ENCODE assay signal across 22 cellular contexts in the genomic region with DNA sequence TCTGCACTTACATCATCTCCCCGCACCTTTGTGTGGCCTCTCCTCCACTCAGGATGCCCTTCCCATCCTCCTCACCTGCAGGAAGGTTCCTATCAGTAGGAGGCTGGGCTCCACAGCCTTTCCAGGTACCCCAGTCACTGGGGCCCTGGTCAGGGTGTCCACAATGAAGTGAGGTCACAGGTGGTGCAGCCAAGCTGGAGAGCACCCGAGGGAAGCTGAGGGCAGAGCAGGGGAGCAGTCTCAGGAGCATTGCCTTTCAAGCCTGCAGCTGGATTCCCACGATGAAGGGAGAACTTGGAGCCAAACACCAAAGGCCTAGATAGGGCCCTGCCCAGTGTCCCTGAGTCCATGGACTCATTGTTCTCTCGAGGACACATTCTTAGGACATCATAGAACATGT. TPM values are rescaled to one million over a fixed set of nuclear protein-coding genes. Genes with fewer than 3 reads are reported as not detected.
DNase-seq lines count a peak whose midpoint lies in the region; ATAC-seq, FAIRE-seq and TF ChIP-seq lines count a peak whose summit lies in the region.
"Had no signal": no experiment of that assay in that cellular context is flagged by ENCODE, and none has a peak within 500 bp of the region (broad histone marks: within the 10 kb centered on the region; RNA-seq: fewer than 3 reads in every experiment).

No MANE protein-coding gene starts in this region.

- H3K4me1 Mint-ChIP-seq in Calu3 (ENCODE audit: low read depth, unreplicated experiment) (peaks cover 36% of the 10 kb centered on the region), osteocyte (ENCODE audit: unreplicated experiment) (peaks cover 46% of the 10 kb centered on the region)

- H3F3A ChIP-seq in Loucy (ENCODE audit: low read depth) = peaks cover 16% of the 10 kb centered on the region
- H3F3A ChIP-seq in smooth muscle cell (ENCODE audit: low read depth) = no peaks in the 10 kb centered on the region

- H3K9me2 ChIP-seq in Loucy (replicated peaks; ENCODE audit: low read depth, low read length) = no peaks in the 10 kb centered on the region

- no peaks in the 10 kb centered on the region for H3K9me1 ChIP-seq in endothelial cell of umbilical vein (replicated peaks; ENCODE audit: control insufficient read depth, extremely low read depth, insufficient read depth, low read length)

- peak overlapping the region; percentile 67 for H3K4me2 ChIP-seq in Loucy (ENCODE audit: low read depth, low read length, poor library complexity, severe bottlenecking)
- H3K4me2 ChIP-seq in endothelial cell of umbilical vein (ENCODE audit: insufficient read depth, low read length) = peak overlapping the region; percentile 72
- H3K4me2 ChIP-seq in smooth muscle cell = no peak overlapping the region

- dilution Hi-C loops in endothelial cell of umbilical vein (cut with MboI; ENCODE audit: extremely low pct_ligation_motif_present, low sequenced_read_pairs) = no loop called here

- no peak for DNase-seq in Calu3
- DNase-seq in endothelial cell of umbilical vein (ENCODE audit: low read depth, low spot score) = no peak
- peak; percentile 31 for DNase-seq in sciatic nerve (ENCODE audit: low spot score)
- no peak for DNase-seq in smooth muscle cell (lab: John Stamatoyannopoulos, UW; ENCODE audit: unreplicated experiment)
- no peak for DNase-seq in NOMO-1 treated with dmso at 0.1 percent for 144 hours (lab: John Stamatoyannopoulos, UW; ENCODE audit: unreplicated experiment)
- DNase-seq in osteocyte (ENCODE audit: extremely low spot score, unreplicated experiment) = no peak
- DNase-seq: body of pancreas; DND-41; heart right ventricle; mucosa of descending colon; NCI-H1092 treated with DMSO at 0.1 percent for 48 hours; NCI-H2029; NCI-H748 treated with DMSO at 0.1 percent for 48 hours; SJCRH30; stimulated activated CD4-positive, alpha-beta T cell treated with anti-CD3 and anti-CD28 coated beads, Interleukin-2, amount 100 ng/mL, for 24 hours had no signal

- TF ChIP-seq POLR2A in endothelial cell of umbilical vein (IDR thresholded peaks at IDR 0.05; ENCODE audit: low read depth, low read length) = no peak

- FAIRE-seq in endothelial cell of umbilical vein (lab: Jason Lieb, UNC) = no peak
- FAIRE-seq: GM12878 had no signal

- H3K9ac ChIP-seq in Loucy (ENCODE audit: low read depth, low read length, poor library complexity, severe bottlenecking) = peak overlapping the region; percentile 76
- peak overlapping the region; percentile 28 for H3K9ac ChIP-seq in endothelial cell of umbilical vein (replicated peaks; ENCODE audit: extremely low read depth, insufficient read depth, low read length)
- H3K9ac ChIP-seq in smooth muscle cell (ENCODE audit: low read depth) = no peak overlapping the region

- H3K79me2 ChIP-seq in Loucy (ENCODE audit: insufficient read depth, low read length) = peaks cover 79% of the 10 kb centered on the region
- peaks cover 29% of the 10 kb centered on the region for H3K79me2 ChIP-seq in endothelial cell of umbilical vein (ENCODE audit: control insufficient read depth, insufficient read depth, low read length)
- no peaks in the 10 kb centered on the region for H3K79me2 ChIP-seq in smooth muscle cell (ENCODE audit: low read depth)

- no peak overlapping the region for H3K4me3 Mint-ChIP-seq in Calu3 (ENCODE audit: low read depth, unreplicated experiment)
- no peak overlapping the region for H3K4me3 Mint-ChIP-seq in osteocyte (ENCODE audit: unreplicated experiment)
- H3K4me3 Mint-ChIP-seq: activated naive CD8-positive, alpha-beta T cell; stimulated activated effector memory CD8-positive, alpha-beta T cell treated with anti-CD3 and anti-CD28 coated beads, Interleukin-12 subunit alpha, Interleukin-12 subunit beta, amount 100 ng/mL, for 72 hours; T-helper 1 cell treated with Interleukin-12 subunit alpha and Interleukin-12 subunit beta and Interleukin-4 antibody, amounts not matched to agents 30 μg/mL and 1 μg/mL, for 36 hours had no signal

- H3K27ac Mint-ChIP-seq in Calu3 (ENCODE audit: unreplicated experiment) (peak overlapping the region; percentile 1), osteocyte (ENCODE audit: unreplicated experiment) (no peak overlapping the region)
- H3K27ac Mint-ChIP-seq: activated naive CD8-positive, alpha-beta T cell; stimulated activated effector memory CD8-positive, alpha-beta T cell treated with anti-CD3 and anti-CD28 coated beads, Interleukin-12 subunit alpha, Interleukin-12 subunit beta, amount 100 ng/mL, for 72 hours; T-helper 1 cell treated with Interleukin-12 subunit alpha and Interleukin-12 subunit beta and Interleukin-4 antibody, amounts not matched to agents 30 μg/mL and 1 μg/mL, for 36 hours had no signal

- no peaks in the 10 kb centered on the region for H3K27me3 Mint-ChIP-seq in Calu3 (ENCODE audit: unreplicated experiment)
- H3K27me3 Mint-ChIP-seq in osteocyte (ENCODE audit: unreplicated experiment) = no peaks in the 10 kb centered on the region
- H3K27me3 Mint-ChIP-seq: activated naive CD8-positive, alpha-beta T cell had no signal

- H3K36me3 ChIP-seq in Loucy (ENCODE audit: insufficient read depth, low read length) = peaks cover 48% of the 10 kb centered on the region; the same call in 1 of the 2 replicates
- no peaks in the 10 kb centered on the region for H3K36me3 ChIP-seq in endothelial cell of umbilical vein (ENCODE audit: control insufficient read depth in 2 of 2, extremely low read depth in 1 of 2, insufficient read depth in 2 of 2, low read length in 2 of 2)
- no peaks in the 10 kb centered on the region for H3K36me3 ChIP-seq in smooth muscle cell (ENCODE audit: low read depth)
- H3K36me3 ChIP-seq: prostate gland had no signal

- intact Hi-C loops in Calu3 (cut with micrococcal nuclease; ENCODE audit: unreplicated experiment) = no loop called here
- intact Hi-C loops in endothelial cell of umbilical vein (cut with micrococcal nuclease) = loop anchor here (1.0 kb wide), 5 partner anchors 18 to 101 kb away; no protein-coding TSS in a partner anchor
- intact Hi-C loops in sciatic nerve (cut with DNase I) = no loop called here

- H2AFZ ChIP-seq in Loucy (ENCODE audit: low read length) = no peak overlapping the region
- no peak overlapping the region for H2AFZ ChIP-seq in endothelial cell of umbilical vein (ENCODE audit: low read depth, low read length)
- no peak overlapping the region for H2AFZ ChIP-seq in smooth muscle cell (ENCODE audit: low read depth)

- BruUV-seq in Calu3 (replicated peaks; lab: Mats Ljungman, UMichigan) (no TSS peak), endothelial cell of umbilical vein (replicated peaks; lab: Mats Ljungman, UMichigan) (no TSS peak)

- no peaks in the 10 kb centered on the region for H3K27me3 ChIP-seq in Loucy (ENCODE audit: insufficient read depth, low read length, poor library complexity, severe bottlenecking)
- H3K27me3 ChIP-seq in endothelial cell of umbilical vein (ENCODE audit: control insufficient read depth in 2 of 2, insufficient read depth in 2 of 2, low read length in 2 of 2) = no peaks in the 10 kb centered on the region
- no peaks in the 10 kb centered on the region for H3K27me3 ChIP-seq in smooth muscle cell (ENCODE audit: low read depth)
- H3K27me3 ChIP-seq: body of pancreas, heart right ventricle, SJCRH30 had no signal

- H3K9me3 ChIP-seq in Loucy (ENCODE audit: insufficient read depth, low read depth, low read length) (no peaks in the 10 kb centered on the region), endothelial cell of umbilical vein (replicated peaks; ENCODE audit: control insufficient read depth, insufficient read depth, low read length) (no peaks in the 10 kb centered on the region), smooth muscle cell (replicated peaks; ENCODE audit: low read depth) (no peaks in the 10 kb centered on the region)
- H3K9me3 ChIP-seq: body of pancreas, mucosa of descending colon, prostate gland, SJCRH30 had no signal

- peaks cover 5% of the 10 kb centered on the region for H3K9me3 Mint-ChIP-seq in Calu3 (ENCODE audit: low read depth, unreplicated experiment)
- no peaks in the 10 kb centered on the region for H3K9me3 Mint-ChIP-seq in osteocyte (ENCODE audit: unreplicated experiment)

- no peaks in the 10 kb centered on the region for H4K20me1 ChIP-seq in Loucy (ENCODE audit: insufficient read depth, low read length, poor library complexity, severe bottlenecking)
- no peaks in the 10 kb centered on the region for H4K20me1 ChIP-seq in endothelial cell of umbilical vein (replicated peaks; ENCODE audit: control insufficient read depth, extremely low read depth, insufficient read depth, low read length)
- no peaks in the 10 kb centered on the region for H4K20me1 ChIP-seq in smooth muscle cell (ENCODE audit: low read depth)

- H3K36me3 Mint-ChIP-seq in Calu3 (ENCODE audit: insufficient read depth, unreplicated experiment) (no peaks in the 10 kb centered on the region), osteocyte (ENCODE audit: unreplicated experiment) (peaks cover 43% of the 10 kb centered on the region)
- H3K36me3 Mint-ChIP-seq: activated naive CD8-positive, alpha-beta T cell; stimulated activated effector memory CD8-positive, alpha-beta T cell treated with anti-CD3 and anti-CD28 coated beads, Interleukin-12 subunit alpha, Interleukin-12 subunit beta, amount 100 ng/mL, for 72 hours had no signal

- 88% methylated on average over 4 of the region's 4 CpGs for WGBS in smooth muscle cell (ENCODE audit: low lambda C conversion rate)

- H3K4me1 ChIP-seq in Loucy (ENCODE audit: insufficient read depth, low read length, poor library complexity, severe bottlenecking) (peaks cover 63% of the 10 kb centered on the region), endothelial cell of umbilical vein (ENCODE audit: control insufficient read depth, extremely low read depth, insufficient read depth, low read length) (peaks cover 44% of the 10 kb centered on the region), smooth muscle cell (ENCODE audit: low read depth) (no peaks in the 10 kb centered on the region)
- H3K4me1 ChIP-seq: body of pancreas, prostate gland, SJCRH30 had no signal

- CTCF ChIA-PET in Calu3 (lab: Charles Lee) = interaction anchor here (0.8 to 2.0 kb wide), 2 partner anchors 13 to 105 kb away, joined by 3 to 5 read pairs; no protein-coding TSS in a partner anchor
- CTCF ChIA-PET in endothelial cell of umbilical vein (lab: Charles Lee) = interaction anchor here (1.3 to 2.2 kb wide), 5 partner anchors 8 to 115 kb away, joined by 4 to 13 read pairs (median 7); a partner anchor contains a TSS

- H3K27ac ChIP-seq in endothelial cell of umbilical vein (ENCODE audit: insufficient read depth, low read depth, low read length) (peak overlapping the region; percentile 100), smooth muscle cell (ENCODE audit: low read depth) (no peak overlapping the region)
- H3K27ac ChIP-seq: body of pancreas, coronary artery, prostate gland, SJCRH30 had no signal

- POLR2A ChIA-PET in endothelial cell of umbilical vein (lab: Charles Lee) = no interaction called here

- TF ChIP-seq CTCF in Calu3 (IDR thresholded peaks at IDR 0.05; ENCODE audit: unreplicated experiment) (no peak), Loucy (conservative IDR thresholded peaks at IDR 0.05; ENCODE audit: low read length) (no peak), endothelial cell of umbilical vein (IDR thresholded peaks at IDR 0.05; ENCODE audit: extremely low read depth in 1 of 2, insufficient read depth in 1 of 2, low read depth in 1 of 2, low read length in 2 of 2) (no peak), smooth muscle cell (IDR thresholded peaks at IDR 0.05; ENCODE audit: borderline replicate concordance, insufficient read depth, poor library complexity, severe bottlenecking) (no peak), osteocyte (IDR thresholded peaks at IDR 0.05) (no peak)

- ATAC-seq in sciatic nerve = no peak
- ATAC-seq: body of pancreas; GM12878; stimulated activated effector memory CD8-positive, alpha-beta T cell treated with anti-CD3 and anti-CD28 coated beads, Interleukin-12 subunit alpha, Interleukin-12 subunit beta, amount 100 ng/mL, for 72 hours had no signal

- H3K4me3 ChIP-seq in Loucy (ENCODE audit: low read length, poor library complexity, severe bottlenecking) (no peak overlapping the region), endothelial cell of umbilical vein (replicated peaks in 1 of 3; ENCODE audit: insufficient read depth in 1 of 3, low read depth in 1 of 3, low read length in 3 of 3) (no peak overlapping the region), smooth muscle cell (no peak overlapping the region)
- H3K4me3 ChIP-seq: body of pancreas, coronary artery, GM12878, heart right ventricle, mucosa of descending colon, prostate gland, SJCRH30 had no signal

RNA-seq across cellular contexts. Expression of a gene that starts 23.6 kb away (rescaled TPM):
- total RNA-seq in Calu3 (2022) = 42.4 and 55.2 TPM in 2 replicates
- total RNA-seq in endothelial cell of umbilical vein = 60.2 and 60.9 TPM in 2 replicates
- 23.3 and 30.7 TPM in 2 replicates for polyA plus RNA-seq in endothelial cell of umbilical vein
- polyA plus RNA-seq in endothelial cell of umbilical vein (2011; cell fraction: cytosol; rRNA removed) = 34.5 TPM in 2 replicates
- polyA plus RNA-seq in endothelial cell of umbilical vein (2011; cell fraction: nucleus; rRNA removed) = 20.1 and 28.9 TPM in 2 replicates
- 39.7 and 61.6 TPM in 2 replicates for polyA plus RNA-seq in endothelial cell of umbilical vein (2012)
- 58.9 and 59.2 TPM in 2 replicates for polyA minus RNA-seq in endothelial cell of umbilical vein
- polyA minus RNA-seq in endothelial cell of umbilical vein (2011; cell fraction: cytosol; rRNA and poly(A)+ RNA removed) = 15.8 TPM
- polyA minus RNA-seq in endothelial cell of umbilical vein (2011; cell fraction: nucleus; rRNA and poly(A)+ RNA removed) = 22.9 and 25.8 TPM in 2 replicates
- 178 TPM for total RNA-seq in sciatic nerve
- 4.4 and 13.6 TPM in 2 replicates for total RNA-seq in smooth muscle cell
- 22.5 and 37.3 TPM in 2 replicates for polyA plus RNA-seq in smooth muscle cell
- 102 and 112 TPM in 2 replicates for total RNA-seq in osteocyte
